Comparison of ENCODE assay signal across 15 cellular contexts in genomic region chr10:46020344-46020656, GRCh38. TPM values are rescaled to one million over a fixed set of nuclear protein-coding genes. Genes with fewer than 3 reads are reported as not detected.
DNase-seq lines count a peak whose midpoint lies in the region; ATAC-seq and TF ChIP-seq lines count a peak whose summit lies in the region.
"Had no signal": no experiment of that assay in that cellular context is flagged by ENCODE, and none has a peak within 500 bp of the region (broad histone marks: within the 10 kb centered on the region; RNA-seq: fewer than 3 reads in every experiment).

No MANE protein-coding gene starts in this region.

- H3K4me3 ChIP-seq in coronary artery: peak overlapping the region; percentile 21

- no peaks in the 10 kb centered on the region for H3K9me3 Mint-ChIP-seq in activated CD4-positive, alpha-beta T cell treated with anti-CD3 and anti-CD28 coated beads, Interleukin-2, amount 10 ng/mL, durations not matched to agents 7 days and 5 days
- H3K9me3 Mint-ChIP-seq in memory B cell: no peaks in the 10 kb centered on the region
- H3K9me3 Mint-ChIP-seq in glutamatergic neuron (ENCODE audit: unreplicated experiment): peaks cover 3% of the 10 kb centered on the region
- H3K9me3 Mint-ChIP-seq: activated naive CD4-positive, alpha-beta T cell treated with anti-CD3 and anti-CD28 coated beads, Interleukin-2, amount 50 U/mL, for 24 hours; effector memory CD8-positive, alpha-beta T cell had no signal

- H3K27ac ChIP-seq in coronary artery (peak overlapping the region in 1 of 2 donors; percentile 68), substantia nigra (ENCODE audit: low read depth, low read length, poor library complexity, severe bottlenecking) (peak overlapping the region; percentile 7)

- H3K4me3 Mint-ChIP-seq in activated CD4-positive, alpha-beta T cell treated with anti-CD3 and anti-CD28 coated beads, Interleukin-2, amount 10 ng/mL, durations not matched to agents 7 days and 5 days: no peak overlapping the region
- H3K4me3 Mint-ChIP-seq in memory B cell (no peak overlapping the region), glutamatergic neuron (ENCODE audit: unreplicated experiment) (no peak overlapping the region)

- CTCF ChIA-PET in activated CD4-positive, alpha-beta T cell treated with anti-CD3 and anti-CD28 coated beads, Interleukin-2, amount 10 ng/mL, durations not matched to agents 7 days and 5 days (lab: Charles Lee): interaction anchor here (0.9 to 2.7 kb wide), 2 partner anchors 9 to 19 kb away, joined by 3 to 15 read pairs; no protein-coding TSS in a partner anchor

- no peaks in the 10 kb centered on the region for H3K27me3 Mint-ChIP-seq in activated CD4-positive, alpha-beta T cell treated with anti-CD3 and anti-CD28 coated beads, Interleukin-2, amount 10 ng/mL, durations not matched to agents 7 days and 5 days
- no peaks in the 10 kb centered on the region for H3K27me3 Mint-ChIP-seq in memory B cell
- H3K27me3 Mint-ChIP-seq in glutamatergic neuron (ENCODE audit: unreplicated experiment): peaks cover 2% of the 10 kb centered on the region
- H3K27me3 Mint-ChIP-seq: activated naive CD4-positive, alpha-beta T cell treated with anti-CD3 and anti-CD28 coated beads, Interleukin-2, amount 50 U/mL, for 24 hours; effector memory CD8-positive, alpha-beta T cell had no signal

- H3K36me3 Mint-ChIP-seq in activated CD4-positive, alpha-beta T cell treated with anti-CD3 and anti-CD28 coated beads, Interleukin-2, amount 10 ng/mL, durations not matched to agents 7 days and 5 days (ENCODE audit: low read depth): peaks cover 21% of the 10 kb centered on the region
- peaks cover 2% of the 10 kb centered on the region for H3K36me3 Mint-ChIP-seq in memory B cell
- no peaks in the 10 kb centered on the region for H3K36me3 Mint-ChIP-seq in glutamatergic neuron (ENCODE audit: unreplicated experiment)
- H3K36me3 Mint-ChIP-seq: activated naive CD4-positive, alpha-beta T cell treated with anti-CD3 and anti-CD28 coated beads, Interleukin-2, amount 50 U/mL, for 24 hours had no signal

- POLR2A ChIA-PET in activated CD4-positive, alpha-beta T cell treated with anti-CD3 and anti-CD28 coated beads, Interleukin-2, amount 10 ng/mL, durations not matched to agents 7 days and 5 days (lab: Charles Lee): no interaction called here

- no peak for DNase-seq in activated CD4-positive, alpha-beta T cell treated with anti-CD3 and anti-CD28 coated beads, Interleukin-2, amount 10 ng/mL, durations not matched to agents 7 days and 5 days
- DNase-seq in activated CD4-positive, alpha-beta T cell treated with anti-CD3 and anti-CD28 coated beads, Interleukin-2, amount 50 U/mL, for 48 hours: no peak
- DNase-seq in coronary artery (ENCODE audit: low spot score): no peak
- no peak for DNase-seq in memory B cell (ENCODE audit: low spot score in 2 of 2)
- DNase-seq in substantia nigra (lab: John Stamatoyannopoulos, UW): no peak
- DNase-seq in glutamatergic neuron: no peak
- DNase-seq: effector memory CD8-positive, alpha-beta T cell; NCI-H1048; NCI-H446 treated with DMSO at 0.1 percent for 48 hours had no signal

- H3K27ac Mint-ChIP-seq in activated CD4-positive, alpha-beta T cell treated with anti-CD3 and anti-CD28 coated beads, Interleukin-2, amount 10 ng/mL, durations not matched to agents 7 days and 5 days: peak overlapping the region; percentile 75
- peak overlapping the region; percentile 89 for H3K27ac Mint-ChIP-seq in memory B cell
- no peak overlapping the region for H3K27ac Mint-ChIP-seq in glutamatergic neuron (ENCODE audit: unreplicated experiment)

- ATAC-seq in memory B cell (ENCODE audit: low read depth) (no peak), GM21390 (IDR thresholded peaks at IDR 0.05; ENCODE audit: unreplicated experiment) (no peak), GM18520 (IDR thresholded peaks at IDR 0.05; ENCODE audit: unreplicated experiment) (no peak)
- ATAC-seq: activated CD4-positive, CD25-positive, alpha-beta regulatory T cell treated with anti-CD3 and anti-CD28 coated beads, Interleukin-2, amount 50 U/mL, for 24 hours; effector memory CD8-positive, alpha-beta T cell had no signal

- H3K4me1 Mint-ChIP-seq in activated CD4-positive, alpha-beta T cell treated with anti-CD3 and anti-CD28 coated beads, Interleukin-2, amount 10 ng/mL, durations not matched to agents 7 days and 5 days: peaks cover 69% of the 10 kb centered on the region
- peaks cover 38% of the 10 kb centered on the region for H3K4me1 Mint-ChIP-seq in memory B cell
- H3K4me1 Mint-ChIP-seq in glutamatergic neuron (ENCODE audit: low read depth, unreplicated experiment): peaks cover 27% of the 10 kb centered on the region

- TF ChIP-seq CTCF in coronary artery (IDR thresholded peaks at IDR 0.05) (no peak), glutamatergic neuron (IDR thresholded peaks at IDR 0.05; ENCODE audit: partially characterized antibody, unreplicated experiment) (no peak)

RNA-seq across cellular contexts. Expression of gene NCOA4, which starts 10.1 kb away (rescaled TPM):
- total RNA-seq in activated CD4-positive, alpha-beta T cell treated with anti-CD3 and anti-CD28 coated beads, Interleukin-2, amount 10 ng/mL, durations not matched to agents 7 days and 5 days: 100 to 1,000 TPM; 148 to 171 TPM
- 90.5 TPM for total RNA-seq in glutamatergic neuron (ENCODE audit: unreplicated experiment)

RNA-seq across cellular contexts. Expression of gene MSMB, which starts 25.8 kb away (rescaled TPM):
- not detected for total RNA-seq in activated CD4-positive, alpha-beta T cell treated with anti-CD3 and anti-CD28 coated beads, Interleukin-2, amount 10 ng/mL, durations not matched to agents 7 days and 5 days
- total RNA-seq in glutamatergic neuron (ENCODE audit: unreplicated experiment): not detected
- total RNA-seq: Daoy, myocyte had no signal

RNA-seq across cellular contexts. Expression of gene TIMM23, which starts 48.0 kb away (rescaled TPM):
- 10 to 100 TPM; 49.0 to 54.5 TPM for total RNA-seq in activated CD4-positive, alpha-beta T cell treated with anti-CD3 and anti-CD28 coated beads, Interleukin-2, amount 10 ng/mL, durations not matched to agents 7 days and 5 days
- 56.0 TPM for total RNA-seq in glutamatergic neuron (ENCODE audit: unreplicated experiment)
